Comparison of ENCODE assay signal across 17 cellular contexts in genomic region chr17:42411321-42411820, GRCh38. TPM values are rescaled to one million over a fixed set of nuclear protein-coding genes. Genes with fewer than 3 reads are reported as not detected.
DNase-seq lines count a peak whose midpoint lies in the region; ATAC-seq and TF ChIP-seq lines count a peak whose summit lies in the region.
"Had no signal": no experiment of that assay in that cellular context is flagged by ENCODE, and none has a peak within 500 bp of the region (broad histone marks: within the 10 kb centered on the region; RNA-seq: fewer than 3 reads in every experiment).

No MANE protein-coding gene starts in this region.

- CTCF ChIA-PET in CD4-positive, alpha-beta memory T cell (lab: Charles Lee; ENCODE audit: partially characterized antibody), result interaction anchor here (0.6 kb wide), 1 partner anchor 69 kb away, joined by 3 read pairs; no protein-coding TSS in a partner anchor

- 0 out of 2 replicates have a peak overlapping the region, but pooled peaks have one; percentile 3 for H3K4me3 ChIP-seq in GM23248
- peak overlapping the region in 2 of 3 donors; percentile 24 to 45 for H3K4me3 ChIP-seq in breast epithelium
- no peak overlapping the region for H3K4me3 ChIP-seq in left lung
- peak overlapping the region; percentile 4 to 18 (median 7) for H3K4me3 ChIP-seq in subcutaneous abdominal adipose tissue (ENCODE audit: low read depth in 1 of 5, low read length in 5 of 5)
- no peak overlapping the region for H3K4me3 ChIP-seq in ovary
- H3K4me3 ChIP-seq in CD4-positive, alpha-beta memory T cell (ENCODE audit: low read length in 2 of 2), result no peak overlapping the region

- H3K4me2 ChIP-seq in GM23248 (ENCODE audit: unreplicated experiment), result peak overlapping the region; percentile 38

- no peak overlapping the region for H3K27ac Mint-ChIP-seq in CD4-positive, alpha-beta memory T cell
- H3K27ac Mint-ChIP-seq: immature natural killer cell; T-helper 1 cell treated with Interleukin-12 subunit alpha and Interleukin-12 subunit beta and Interleukin-4 antibody, amounts not matched to agents 30 μg/mL and 1 μg/mL, for 36 hours had no signal

- H3K9ac ChIP-seq in GM23248, result peak overlapping the region; percentile 59
- peak overlapping the region in 3 of 5 donors; percentile 46 to 54 (median 47) for H3K9ac ChIP-seq in subcutaneous abdominal adipose tissue (ENCODE audit: low read length in 5 of 5)

- DNase-seq in GM23248 (peak; percentile 53), breast epithelium (ENCODE audit: low spot score in 2 of 2) (peak in 1 of 2 donors; percentile 77), left lung (no peak), ovary (no peak), UCSD-AML1 (lab: John Stamatoyannopoulos, UW; ENCODE audit: unreplicated experiment) (no peak)
- no peak for DNase-seq in CD4-positive, alpha-beta memory T cell
- no peak for DNase-seq in activated CD4-positive, alpha-beta T cell treated with anti-CD3 and anti-CD28 coated beads for 4 hours
- DNase-seq: activated CD8-positive, alpha-beta memory T cell treated with anti-CD3 and anti-CD28 coated beads, Interleukin-2, amount 50 U/mL, for 4 hours; activated naive CD4-positive, alpha-beta T cell; immature natural killer cell; midbrain; NCI-H187; NCI-H69; stimulated activated CD4-positive, alpha-beta T cell treated with anti-CD3 and anti-CD28 coated beads, Interleukin-12 subunit alpha, Interleukin-12 subunit beta, amount 100 ng/mL, for 4 hours had no signal

- no peak overlapping the region for H3K4me3 Mint-ChIP-seq in CD4-positive, alpha-beta memory T cell
- H3K4me3 Mint-ChIP-seq: immature natural killer cell; T-helper 1 cell treated with Interleukin-12 subunit alpha and Interleukin-12 subunit beta and Interleukin-4 antibody, amounts not matched to agents 30 μg/mL and 1 μg/mL, for 36 hours had no signal

- peaks cover 10% of the 10 kb centered on the region; the same call in 1 of the 2 replicates for H3K36me3 ChIP-seq in GM23248 (ENCODE audit: low read depth)
- H3K36me3 ChIP-seq in breast epithelium, result no peaks in the 10 kb centered on the region
- H3K36me3 ChIP-seq in left lung, result no peaks in the 10 kb centered on the region
- peaks cover 0 to 6% (median 2%) of the 10 kb centered on the region in 5 donors for H3K36me3 ChIP-seq in subcutaneous abdominal adipose tissue (ENCODE audit: control insufficient read depth in 5 of 5, insufficient read depth in 5 of 5, low read length in 5 of 5)
- no peaks in the 10 kb centered on the region for H3K36me3 ChIP-seq in ovary
- H3K36me3 ChIP-seq in CD4-positive, alpha-beta memory T cell (ENCODE audit: insufficient read depth, low read length), result no peaks in the 10 kb centered on the region

- TF ChIP-seq POLR2A in breast epithelium (IDR thresholded peaks at IDR 0.05) (no peak), ovary (IDR thresholded peaks at IDR 0.05) (no peak)

- peaks cover 76% of the 10 kb centered on the region for H3F3A ChIP-seq in GM23248 (ENCODE audit: insufficient read depth)

- H3K27ac ChIP-seq in GM23248 (peak overlapping the region; percentile 87), breast epithelium (peak overlapping the region; percentile 92 to 93), left lung (peak overlapping the region; percentile 5 to 74), subcutaneous abdominal adipose tissue (ENCODE audit: low read depth, low read length) (peak overlapping the region; percentile 93), ovary (peak overlapping the region in 1 of 2 donors; percentile 75)
- H3K27ac ChIP-seq in CD4-positive, alpha-beta memory T cell (ENCODE audit: low read depth, low read length), result no peak overlapping the region

- no peaks in the 10 kb centered on the region for H3K9me3 ChIP-seq in GM23248 (ENCODE audit: low read depth)
- no peaks in the 10 kb centered on the region for H3K9me3 ChIP-seq in breast epithelium
- no peaks in the 10 kb centered on the region for H3K9me3 ChIP-seq in left lung
- no peaks in the 10 kb centered on the region for H3K9me3 ChIP-seq in subcutaneous abdominal adipose tissue (ENCODE audit: control insufficient read depth in 5 of 5, low read length in 5 of 5)
- H3K9me3 ChIP-seq in ovary, result no peaks in the 10 kb centered on the region
- no peaks in the 10 kb centered on the region for H3K9me3 ChIP-seq in CD4-positive, alpha-beta memory T cell (ENCODE audit: control insufficient read depth in 1 of 2, low read length in 2 of 2)

- H3K4me1 ChIP-seq in GM23248 (ENCODE audit: insufficient read depth) (peaks cover 93% of the 10 kb centered on the region), breast epithelium (peaks cover 9 to 32% of the 10 kb centered on the region in 2 donors), left lung (peaks cover 47 to 83% of the 10 kb centered on the region in 2 donors), subcutaneous abdominal adipose tissue (ENCODE audit: control insufficient read depth in 5 of 5, insufficient read depth in 5 of 5, low read length in 5 of 5) (peaks cover 24 to 97% (median 90%) of the 10 kb centered on the region in 5 donors), ovary (ENCODE audit: insufficient read depth) (peaks cover 45% of the 10 kb centered on the region)
- H3K4me1 ChIP-seq in CD4-positive, alpha-beta memory T cell (ENCODE audit: insufficient read depth, low read length), result peaks cover 17% of the 10 kb centered on the region

- ATAC-seq in left lung, result no peak
- ATAC-seq: activated CD4-positive, CD25-positive, alpha-beta regulatory T cell treated with anti-CD3 and anti-CD28 coated beads, Interleukin-2, amount 50 U/mL, for 24 hours had no signal

- TF ChIP-seq CTCF in breast epithelium (IDR thresholded peaks at IDR 0.05), result no peak
- TF ChIP-seq CTCF in left lung (IDR thresholded peaks at IDR 0.05), result no peak
- no peak for TF ChIP-seq CTCF in ovary (IDR thresholded peaks at IDR 0.05)

- H3K27me3 ChIP-seq in GM23248 (replicated peaks; ENCODE audit: insufficient read depth) (no peaks in the 10 kb centered on the region), breast epithelium (no peaks in the 10 kb centered on the region), left lung (no peaks in the 10 kb centered on the region), subcutaneous abdominal adipose tissue (ENCODE audit: control insufficient read depth in 5 of 5, insufficient read depth in 4 of 5, low read length in 5 of 5) (no peaks in the 10 kb centered on the region), ovary (no peaks in the 10 kb centered on the region)
- no peaks in the 10 kb centered on the region for H3K27me3 ChIP-seq in CD4-positive, alpha-beta memory T cell (ENCODE audit: insufficient read depth, low read length)

- H4K20me1 ChIP-seq in GM23248 (ENCODE audit: insufficient read depth), result peaks cover 66% of the 10 kb centered on the region; the same call in 1 of the 2 replicates

- no peaks in the 10 kb centered on the region for H3K27me3 Mint-ChIP-seq in CD4-positive, alpha-beta memory T cell

- POLR2A ChIA-PET in CD4-positive, alpha-beta memory T cell (lab: Charles Lee; ENCODE audit: partially characterized antibody), result no interaction called here

- intact Hi-C loops in breast epithelium (cut with DNase I; ENCODE audit: low total_unique reads) (no loop called here), left lung (cut with DNase I) (no loop called here), ovary (cut with DNase I) (no loop called here)
- intact Hi-C loops in CD4-positive, alpha-beta memory T cell (cut with micrococcal nuclease), result no loop called here

- peaks cover 12 to 25% (median 17%) of the 10 kb centered on the region in 4 donors for H3K4me1 Mint-ChIP-seq in CD4-positive, alpha-beta memory T cell

- H3K9me2 ChIP-seq in GM23248 (ENCODE audit: insufficient read depth), result no peaks in the 10 kb centered on the region

- no peaks in the 10 kb centered on the region for H3K9me3 Mint-ChIP-seq in CD4-positive, alpha-beta memory T cell
- H3K9me3 Mint-ChIP-seq: immature natural killer cell; T-helper 1 cell treated with Interleukin-12 subunit alpha and Interleukin-12 subunit beta and Interleukin-4 antibody, amounts not matched to agents 30 μg/mL and 1 μg/mL, for 36 hours had no signal

- no peaks in the 10 kb centered on the region for H3K36me3 Mint-ChIP-seq in CD4-positive, alpha-beta memory T cell
- H3K36me3 Mint-ChIP-seq: immature natural killer cell had no signal

- no peak for TF ChIP-seq EP300 in ovary (IDR thresholded peaks at IDR 0.05)

- in situ Hi-C loops in GM23248 (cut with MboI), result no loop called here

- 6 to 18% methylated on average over 5 of the region's 5 CpGs for WGBS in GM23248 (ENCODE audit: low coverage in 1 of 2, low lambda C conversion rate in 2 of 2, missing lambda C conversion rate in 2 of 2), 2 experiments
- 19 to 22% (median 20%) methylated on average over 5 of the region's 5 CpGs for WGBS in ovary, 3 donors

- H3K79me2 ChIP-seq in GM23248 (ENCODE audit: insufficient read depth), result peaks cover 99% of the 10 kb centered on the region

- H2AFZ ChIP-seq in GM23248, result no peak overlapping the region

RNA-seq across cellular contexts. Expression of gene CAVIN1, which starts 11.7 kb away (rescaled TPM):
- 1,074 and 1,102 TPM in 2 replicates for total RNA-seq in GM23248 (2014; rRNA removed; shearing (Covaris generic))
- 666 and 686 TPM in 2 replicates for polyA plus RNA-seq in GM23248 (2016; fragmentation: Nextera tagmentation; extraction: Ambion mirVana)
- 100 to 1,000 TPM; 288 to 554 (median 306) TPM for total RNA-seq in breast epithelium
- total RNA-seq in left lung, result 100 to 1,000 TPM; 285 to 320 TPM
- total RNA-seq in ovary, result 100 to 1,000 TPM; 122 to 407 (median 281) TPM
- polyA plus RNA-seq in ovary, result 100 to 1,000 TPM; 226 to 253 TPM
- total RNA-seq in CD4-positive, alpha-beta memory T cell, result under 1 TPM; 0.52 to 0.61 TPM
- polyA plus RNA-seq in CD4-positive, alpha-beta memory T cell, result 1 to 10 TPM in 1 of 2 donors, not detected in 1; 1.5 TPM
- polyA plus RNA-seq: immature natural killer cell had no signal

RNA-seq across cellular contexts. Expression of gene STAT3, which starts 23.1 kb away (rescaled TPM):
- total RNA-seq in GM23248 (2014; rRNA removed; shearing (Covaris generic)), result 79.4 and 84.1 TPM in 2 replicates
- polyA plus RNA-seq in GM23248 (2016; fragmentation: Nextera tagmentation; extraction: Ambion mirVana), result 112 and 115 TPM in 2 replicates
- 100 to 1,000 TPM; 193 to 322 (median 238) TPM for total RNA-seq in breast epithelium
- total RNA-seq in left lung, result 100 to 1,000 TPM; 229 to 271 TPM
- 100 to 1,000 TPM; 118 to 301 (median 207) TPM for total RNA-seq in ovary
- 100 to 1,000 TPM in 1 of 2 donors, 10 to 100 TPM in 1; 58.3 to 129 TPM for polyA plus RNA-seq in ovary
- 100 to 1,000 TPM; 129 to 131 TPM for total RNA-seq in CD4-positive, alpha-beta memory T cell
- 100 to 1,000 TPM; 103 to 147 TPM for polyA plus RNA-seq in CD4-positive, alpha-beta memory T cell

RNA-seq across cellular contexts. Expression of gene ATP6V0A1, which starts 47.3 kb away (rescaled TPM):
- 15.3 and 16.3 TPM in 2 replicates for total RNA-seq in GM23248 (2014; rRNA removed; shearing (Covaris generic))
- polyA plus RNA-seq in GM23248 (2016; fragmentation: Nextera tagmentation; extraction: Ambion mirVana) (21.6 and 26.0 TPM in 2 replicates), ovary (100 to 1,000 TPM in 1 of 2 donors, 10 to 100 TPM in 1; 36.3 to 118 TPM)
- total RNA-seq in breast epithelium (10 to 100 TPM; 53.1 to 74.5 (median 60.0) TPM), left lung (100 to 1,000 TPM in 1 of 2 donors, 10 to 100 TPM in 1; 95.9 to 103 TPM), ovary (10 to 100 TPM; 47.6 to 94.1 (median 74.1) TPM)
- total RNA-seq in CD4-positive, alpha-beta memory T cell, result 10 to 100 TPM; 13.1 to 15.9 TPM
- polyA plus RNA-seq in CD4-positive, alpha-beta memory T cell, result 1 to 10 TPM; 3.9 to 6.4 TPM

Comparison
In these comparisons a context has a peak if more than half of its experiments do, and no peak if none do; other contexts are left out.
1. H3K4me3 ChIP-seq: peak in GM23248 (single experiment), breast epithelium (2 of 3) and subcutaneous abdominal adipose tissue (5 of 5); none in left lung (0 of 2), ovary (single experiment) and CD4-positive, alpha-beta memory T cell (0 of 2).
2. RNA of gene CAVIN1, which starts 11.7 kb away (total RNA-seq): 1,074 to 1,102 TPM in GM23248, 285 to 320 TPM in left lung, 288 to 554 TPM in breast epithelium and 122 to 407 TPM in ovary; 0.52 to 0.61 TPM in CD4-positive, alpha-beta memory T cell; every median in the first group is over 10 times any median in the second.